In the genomic region with DNA sequence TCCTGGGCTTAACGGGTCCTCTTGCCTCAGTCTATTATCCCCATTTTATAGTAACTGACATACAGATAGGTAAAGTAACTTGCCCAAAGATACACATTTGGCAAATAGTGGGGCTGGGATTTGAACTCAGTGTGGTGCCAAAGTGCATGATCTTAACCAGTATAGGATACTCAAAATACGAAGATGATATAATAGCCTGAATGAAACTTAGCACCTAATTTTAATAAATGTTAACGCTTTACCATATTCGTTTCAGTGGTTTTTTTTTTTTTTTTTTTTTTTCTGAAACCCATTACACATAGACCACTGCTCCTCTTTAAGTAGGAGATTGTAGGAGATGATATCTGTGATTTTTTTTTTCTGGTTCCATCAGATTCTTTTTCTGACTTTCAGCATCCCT, we compare ENCODE assay signal across 39 cellular contexts.
"Had no signal": no experiment of that assay in that cellular context is flagged by ENCODE, and none has a peak within 500 bp of the region (broad histone marks: within the 10 kb centered on the region; RNA-seq: fewer than 3 reads in every experiment).

No MANE protein-coding gene starts in this region.

- H3K4me1 ChIP-seq: adrenal gland had no signal

- H3K36me3 ChIP-seq: adrenal gland, cardiac muscle cell had no signal

- H3K27me3 Mint-ChIP-seq: activated B cell treated with CpG ODN at 0.5 μM for 24 hours; activated CD4-positive, alpha-beta memory T cell treated with anti-CD3 and anti-CD28 coated beads for 36 hours; activated CD4-positive, alpha-beta T cell treated with anti-CD3 and anti-CD28 coated beads, Interleukin-2, amount 10 ng/mL, durations not matched to agents 24 days and 14 days; activated CD8-positive, alpha-beta T cell treated with anti-CD3 and anti-CD28 coated beads for 36 hours; activated naive CD8-positive, alpha-beta T cell treated with anti-CD3 and anti-CD28 coated beads, Interleukin-2, amount 10 ng/mL, durations not matched to agents 7 days and 5 days; activated T-helper 17 cell treated with anti-CD3 and anti-CD28 coated beads, Interleukin-2, amount 50 U/mL, for 72 hours; brain; central memory CD8-positive, alpha-beta T cell had no signal

- H3K27me3 ChIP-seq: adrenal gland, cardiac muscle cell had no signal

- H3K4me3 Mint-ChIP-seq: activated B cell treated with CpG ODN at 0.5 μM for 24 hours; activated CD4-positive, alpha-beta memory T cell treated with anti-CD3 and anti-CD28 coated beads for 36 hours; activated CD4-positive, alpha-beta T cell treated with anti-CD3 and anti-CD28 coated beads, Interleukin-2, amount 10 ng/mL, durations not matched to agents 24 days and 14 days; activated CD8-positive, alpha-beta T cell treated with anti-CD3 and anti-CD28 coated beads for 36 hours; activated naive CD4-positive, alpha-beta T cell treated with anti-CD3 and anti-CD28 coated beads for 36 hours; activated naive CD8-positive, alpha-beta T cell treated with anti-CD3 and anti-CD28 coated beads, Interleukin-2, amount 10 ng/mL, durations not matched to agents 7 days and 5 days; activated T-cell treated with anti-CD3 and anti-CD28 coated beads, Interleukin-2, amount 50 U/mL, for 4 hours; activated T-cell treated with anti-CD3 and anti-CD28 coated beads, Interleukin-2, amount 50 U/mL, for 72 hours; activated T-helper 1 cell treated with anti-CD3 and anti-CD28 coated beads, Interleukin-12 subunit alpha, Interleukin-12 subunit beta, Interleukin-2, Interleukin-4 antibody, amounts not matched to agents 30 ng/mL and 10 ng/mL and 1 ng/mL, durations not matched to agents 14 hours and 24 hours and 36 hours; activated T-helper 17 cell treated with anti-CD3 and anti-CD28 coated beads, Interleukin-2, amount 50 U/mL, for 72 hours; central memory CD8-positive, alpha-beta T cell; T-helper 1 cell treated with Interleukin-12 subunit alpha and Interleukin-12 subunit beta and Interleukin-4 antibody, amounts not matched to agents 30 μg/mL and 1 μg/mL, for 36 hours; T-helper 2 cell treated with Interferon-gamma antibody and Interleukin-4, amounts not matched to agents 5 μg/mL and 100 μg/mL, for 36 hours had no signal

- H3K4me3 ChIP-seq: adrenal gland, cardiac muscle cell had no signal

- ATAC-seq: activated CD8-positive, alpha-beta T cell treated with anti-CD3 and anti-CD28 coated beads for 36 hours; activated T-cell treated with anti-CD3 and anti-CD28 coated beads, Interleukin-2, amount 50 U/mL, for 4 hours; activated T-cell treated with anti-CD3 and anti-CD28 coated beads, Interleukin-2, amount 50 U/mL, for 72 hours; activated T-helper 17 cell treated with anti-CD3 and anti-CD28 coated beads, Interleukin-2, amount 50 U/mL, for 72 hours had no signal

- DNase-seq: activated B cell treated with CpG ODN at 0.5 μM for 24 hours; activated CD4-positive, alpha-beta memory T cell treated with anti-CD3 and anti-CD28 coated beads for 36 hours; activated CD4-positive, alpha-beta T cell treated with anti-CD3 and anti-CD28 coated beads for 4 hours; activated CD4-positive, alpha-beta T cell treated with anti-CD3 and anti-CD28 coated beads, Interleukin-2, amount 10 ng/mL, durations not matched to agents 24 days and 14 days; activated CD4-positive, alpha-beta T cell treated with anti-CD3 and anti-CD28 coated beads, Interleukin-2, amount 50 U/mL, for 1 hour; activated CD4-positive, alpha-beta T cell treated with anti-CD3 and anti-CD28 coated beads, Interleukin-2, amount 50 U/mL, for 4 hours; activated CD4-positive, CD25-positive, alpha-beta regulatory T cell treated with anti-CD3 and anti-CD28 coated beads, Interleukin-2, amount 50 U/mL, for 72 hours; activated CD8-positive, alpha-beta memory T cell treated with anti-CD3 and anti-CD28 coated beads, Interleukin-2, amount 50 U/mL, for 4 hours; activated CD8-positive, alpha-beta T cell treated with anti-CD3 and anti-CD28 coated beads for 36 hours; activated effector memory CD4-positive, alpha-beta T cell treated with anti-CD3 and anti-CD28 coated beads, Interleukin-2, amount 50 U/mL, for 16 hours; activated gamma-delta T cell treated with Interleukin-2 at 50 U/mL for 16 hours; activated naive CD4-positive, alpha-beta T cell; activated naive CD4-positive, alpha-beta T cell treated with anti-CD3 and anti-CD28 coated beads for 36 hours; activated naive CD4-positive, alpha-beta T cell treated with anti-CD3 and anti-CD28 coated beads, Interleukin-2, amount 50 U/mL, for 16 hours; activated naive CD8-positive, alpha-beta T cell treated with anti-CD3 and anti-CD28 coated beads, Interleukin-2, amount 10 ng/mL, durations not matched to agents 7 days and 5 days; activated T-cell treated with anti-CD3 and anti-CD28 coated beads for 4 hours; activated T-cell treated with anti-CD3 and anti-CD28 coated beads, Interleukin-2, amount 50 U/mL, for 1 hour; activated T-cell treated with anti-CD3 and anti-CD28 coated beads, Interleukin-2, amount 50 U/mL, for 4 hours; activated T-cell treated with anti-CD3 and anti-CD28 coated beads, Interleukin-2, amount 50 U/mL, for 72 hours; adrenal gland; amniotic stem cell; aorta; caudate nucleus; cerebellar nuclear complex; SW 1271; T-helper 1 cell; T-helper 2 cell; T-helper 9 cell had no signal

- H3K36me3 Mint-ChIP-seq: activated CD4-positive, alpha-beta memory T cell treated with anti-CD3 and anti-CD28 coated beads for 36 hours; activated naive CD4-positive, alpha-beta T cell treated with anti-CD3 and anti-CD28 coated beads, Interleukin-2, amount 50 U/mL, for 72 hours; activated naive CD8-positive, alpha-beta T cell treated with anti-CD3 and anti-CD28 coated beads, Interleukin-2, amount 10 ng/mL, durations not matched to agents 7 days and 5 days had no signal

- H3K9me3 ChIP-seq: adrenal gland had no signal

- FAIRE-seq: bronchial epithelial cell, TTC549 had no signal

- H3K27ac Mint-ChIP-seq: activated B cell treated with CpG ODN at 0.5 μM for 24 hours; activated CD4-positive, alpha-beta memory T cell treated with anti-CD3 and anti-CD28 coated beads for 36 hours; activated CD4-positive, alpha-beta T cell treated with anti-CD3 and anti-CD28 coated beads, Interleukin-2, amount 10 ng/mL, durations not matched to agents 24 days and 14 days; activated CD8-positive, alpha-beta T cell treated with anti-CD3 and anti-CD28 coated beads for 36 hours; activated naive CD4-positive, alpha-beta T cell treated with anti-CD3 and anti-CD28 coated beads for 36 hours; activated naive CD4-positive, alpha-beta T cell treated with anti-CD3 and anti-CD28 coated beads, Interleukin-2, amount 50 U/mL, for 72 hours; activated naive CD8-positive, alpha-beta T cell treated with anti-CD3 and anti-CD28 coated beads, Interleukin-2, amount 10 ng/mL, durations not matched to agents 7 days and 5 days; activated T-cell treated with anti-CD3 and anti-CD28 coated beads, Interleukin-2, amount 50 U/mL, for 72 hours; activated T-helper 1 cell treated with anti-CD3 and anti-CD28 coated beads, Interleukin-12 subunit alpha, Interleukin-12 subunit beta, Interleukin-2, Interleukin-4 antibody, amounts not matched to agents 30 ng/mL and 10 ng/mL and 1 ng/mL, durations not matched to agents 14 hours and 24 hours and 36 hours; activated T-helper 17 cell treated with anti-CD3 and anti-CD28 coated beads, Interleukin-2, amount 50 U/mL, for 72 hours; T-helper 1 cell treated with Interleukin-12 subunit alpha and Interleukin-12 subunit beta and Interleukin-4 antibody, amounts not matched to agents 30 μg/mL and 1 μg/mL, for 36 hours; T-helper 2 cell treated with Interferon-gamma antibody and Interleukin-4, amounts not matched to agents 5 μg/mL and 100 μg/mL, for 36 hours had no signal

- H3K4me1 Mint-ChIP-seq: activated B cell treated with CpG ODN at 0.5 μM for 24 hours; activated CD4-positive, alpha-beta T cell treated with anti-CD3 and anti-CD28 coated beads, Interleukin-2, amount 10 ng/mL, durations not matched to agents 24 days and 14 days had no signal

- H3K27ac ChIP-seq: adrenal gland, cardiac muscle cell, VCaP had no signal

- H3K9me3 Mint-ChIP-seq: activated B cell treated with CpG ODN at 0.5 μM for 24 hours; activated CD4-positive, alpha-beta memory T cell treated with anti-CD3 and anti-CD28 coated beads for 36 hours; activated CD4-positive, alpha-beta T cell treated with anti-CD3 and anti-CD28 coated beads, Interleukin-2, amount 10 ng/mL, durations not matched to agents 24 days and 14 days; activated CD8-positive, alpha-beta T cell treated with anti-CD3 and anti-CD28 coated beads for 36 hours; activated naive CD4-positive, alpha-beta T cell treated with anti-CD3 and anti-CD28 coated beads for 36 hours; activated naive CD4-positive, alpha-beta T cell treated with anti-CD3 and anti-CD28 coated beads, Interleukin-2, amount 50 U/mL, for 72 hours; activated naive CD8-positive, alpha-beta T cell treated with anti-CD3 and anti-CD28 coated beads, Interleukin-2, amount 10 ng/mL, durations not matched to agents 7 days and 5 days; activated T-cell treated with anti-CD3 and anti-CD28 coated beads, Interleukin-2, amount 50 U/mL, for 4 hours; activated T-cell treated with anti-CD3 and anti-CD28 coated beads, Interleukin-2, amount 50 U/mL, for 72 hours; activated T-helper 1 cell treated with anti-CD3 and anti-CD28 coated beads, Interleukin-12 subunit alpha, Interleukin-12 subunit beta, Interleukin-2, Interleukin-4 antibody, amounts not matched to agents 30 ng/mL and 10 ng/mL and 1 ng/mL, durations not matched to agents 14 hours and 24 hours and 36 hours; activated T-helper 17 cell treated with anti-CD3 and anti-CD28 coated beads, Interleukin-2, amount 50 U/mL, for 72 hours; central memory CD8-positive, alpha-beta T cell; T-helper 1 cell treated with Interleukin-12 subunit alpha and Interleukin-12 subunit beta and Interleukin-4 antibody, amounts not matched to agents 30 μg/mL and 1 μg/mL, for 36 hours; T-helper 2 cell treated with Interferon-gamma antibody and Interleukin-4, amounts not matched to agents 5 μg/mL and 100 μg/mL, for 36 hours had no signal
